Comparison of ENCODE assay signal across 13 cellular contexts in genomic region chr11:72641522-72641899, GRCh38. TPM values are rescaled to one million over a fixed set of nuclear protein-coding genes. Genes with fewer than 3 reads are reported as not detected.
A peak's percentile ranks its signal among the peaks of the same experiment; 100 is the strongest.
DNase-seq lines count a peak whose midpoint lies in the region; ATAC-seq and TF ChIP-seq lines count a peak whose summit lies in the region.
"Had no signal": no experiment of that assay in that cellular context is flagged by ENCODE, and none has a peak within 500 bp of the region (broad histone marks: within the 10 kb centered on the region; RNA-seq: fewer than 3 reads in every experiment).

No MANE protein-coding gene starts in this region.

- H3K27ac ChIP-seq in breast epithelium (peak overlapping the region in 1 of 2 donors; percentile 57), parathyroid adenoma (peak overlapping the region; percentile 7), upper lobe of right lung (no peak overlapping the region)

- TF ChIP-seq CTCF in breast epithelium (IDR thresholded peaks at IDR 0.05) (no peak), MCF 10A (IDR thresholded peaks at IDR 0.05; ENCODE audit: unreplicated experiment) (no peak), parathyroid adenoma (IDR thresholded peaks at IDR 0.05) (no peak), upper lobe of right lung (IDR thresholded peaks at IDR 0.05) (no peak)

- H3K4me3 Mint-ChIP-seq in MCF 10A (ENCODE audit: unreplicated experiment): no peak overlapping the region
- H3K4me3 Mint-ChIP-seq: HFFc6 had no signal

- no peak for TF ChIP-seq POLR2A in breast epithelium (IDR thresholded peaks at IDR 0.05)

- no peak overlapping the region for H3K27ac Mint-ChIP-seq in MCF 10A (ENCODE audit: low read depth, unreplicated experiment)
- H3K27ac Mint-ChIP-seq: HFFc6 had no signal

- no TSS peak for BruUV-seq in MCF 10A (replicated peaks; lab: Mats Ljungman, UMichigan)

- no peak overlapping the region for H2AFZ ChIP-seq in parathyroid adenoma

- peaks cover 11% of the 10 kb centered on the region for H3K27me3 Mint-ChIP-seq in MCF 10A (ENCODE audit: insufficient read depth, unreplicated experiment)

- H3K4me1 ChIP-seq in breast epithelium: no peaks in the 10 kb centered on the region
- H3K4me1 ChIP-seq in iPS-15b (ENCODE audit: control insufficient read depth, insufficient read depth, low read length): peaks cover 4% of the 10 kb centered on the region
- H3K4me1 ChIP-seq in parathyroid adenoma: no peaks in the 10 kb centered on the region
- peaks cover 19% of the 10 kb centered on the region for H3K4me1 ChIP-seq in upper lobe of right lung

- H3K79me2 ChIP-seq in parathyroid adenoma: no peaks in the 10 kb centered on the region

- peaks cover 20% of the 10 kb centered on the region for H3K4me1 Mint-ChIP-seq in MCF 10A (ENCODE audit: insufficient read depth, unreplicated experiment)

- peak overlapping the region; percentile 58 for H3K4me2 ChIP-seq in parathyroid adenoma (ENCODE audit: low read length)

- H3K36me3 Mint-ChIP-seq in MCF 10A (ENCODE audit: insufficient read depth, unreplicated experiment): no peaks in the 10 kb centered on the region

- CTCF ChIA-PET in MCF 10A (lab: Yijun Ruan, JAX): interaction anchor here (0.7 to 0.9 kb wide), 3 partner anchors 55 to 470 kb away, joined by 3 to 5 read pairs (median 3); no protein-coding TSS in a partner anchor

- H3K36me3 ChIP-seq in breast epithelium (no peaks in the 10 kb centered on the region), iPS-15b (ENCODE audit: control insufficient read depth, insufficient read depth, low read length) (no peaks in the 10 kb centered on the region), parathyroid adenoma (ENCODE audit: control insufficient read depth, insufficient read depth, low read length) (no peaks in the 10 kb centered on the region), upper lobe of right lung (no peaks in the 10 kb centered on the region)

- DNase-seq in breast epithelium (ENCODE audit: low spot score in 2 of 2) (no peak), MCF 10A (ENCODE audit: unreplicated experiment) (no peak), upper lobe of right lung (no peak), DMS53 (lab: John Stamatoyannopoulos, UW) (no peak), COLO668 (lab: John Stamatoyannopoulos, UW; ENCODE audit: unreplicated experiment) (no peak), amygdala (lab: John Stamatoyannopoulos, UW) (no peak)
- DNase-seq: activated CD4-positive, alpha-beta T cell treated with anti-CD3 and anti-CD28 coated beads for 1 hour; COR-L47; effector CD4-positive, alpha-beta T cell; HFFc6 had no signal

- H3K9ac ChIP-seq in iPS-15b (ENCODE audit: low read depth, low read length) (no peak overlapping the region), parathyroid adenoma (no peak overlapping the region)

- POLR2A ChIA-PET in MCF 10A (lab: Yijun Ruan, JAX): no interaction called here

- no peaks in the 10 kb centered on the region for H3K9me3 Mint-ChIP-seq in MCF 10A (ENCODE audit: unreplicated experiment)
- H3K9me3 Mint-ChIP-seq: HFFc6 had no signal

- intact Hi-C loops in breast epithelium (cut with DNase I; ENCODE audit: low total_unique reads) (loop anchor here (1.0 kb wide), 1 partner anchor 36 kb away; no protein-coding TSS in a partner anchor), MCF 10A (cut with micrococcal nuclease) (no loop called here), upper lobe of right lung (cut with DNase I) (no loop called here)

- no peak for ATAC-seq in upper lobe of right lung
- ATAC-seq: stimulated activated naive CD8-positive, alpha-beta T cell treated with anti-CD3 and anti-CD28 coated beads, Interleukin-15, Interleukin-2, amounts not matched to agents 100 U/mL and 50 U/mL, for 24 hours had no signal

- H3K4me3 ChIP-seq in breast epithelium: peak overlapping the region; percentile 57 to 88 (median 60)
- H3K4me3 ChIP-seq in iPS-15b (ENCODE audit: low read depth, low read length): peak overlapping the region; percentile 39
- peak overlapping the region; percentile 40 for H3K4me3 ChIP-seq in parathyroid adenoma (ENCODE audit: low read depth, low read length)
- H3K4me3 ChIP-seq in upper lobe of right lung: peak overlapping the region; percentile 58

- H3K9me3 ChIP-seq in breast epithelium: no peaks in the 10 kb centered on the region
- no peaks in the 10 kb centered on the region for H3K9me3 ChIP-seq in iPS-15b (ENCODE audit: control insufficient read depth, insufficient read depth, low read length)
- H3K9me3 ChIP-seq in parathyroid adenoma (ENCODE audit: control insufficient read depth, low read length): no peaks in the 10 kb centered on the region
- no peaks in the 10 kb centered on the region for H3K9me3 ChIP-seq in upper lobe of right lung

- H3K27me3 ChIP-seq in breast epithelium (peaks cover 0 to 24% of the 10 kb centered on the region in 2 donors), iPS-15b (ENCODE audit: control insufficient read depth, insufficient read depth, low read length) (peaks cover 49% of the 10 kb centered on the region), parathyroid adenoma (ENCODE audit: control insufficient read depth, insufficient read depth, low read length) (no peaks in the 10 kb centered on the region), upper lobe of right lung (peaks cover 14% of the 10 kb centered on the region)

RNA-seq across cellular contexts. Expression of gene PDE2A, which starts 32.7 kb away (rescaled TPM):
- total RNA-seq in breast epithelium (10 to 100 TPM; 23.7 to 85.9 (median 67.0) TPM), MCF 10A (2022) (1.9 and 3.3 TPM in 2 replicates), upper lobe of right lung (27.3 TPM)
